9 cellular contexts compared by ENCODE assay signal in the genomic region with DNA sequence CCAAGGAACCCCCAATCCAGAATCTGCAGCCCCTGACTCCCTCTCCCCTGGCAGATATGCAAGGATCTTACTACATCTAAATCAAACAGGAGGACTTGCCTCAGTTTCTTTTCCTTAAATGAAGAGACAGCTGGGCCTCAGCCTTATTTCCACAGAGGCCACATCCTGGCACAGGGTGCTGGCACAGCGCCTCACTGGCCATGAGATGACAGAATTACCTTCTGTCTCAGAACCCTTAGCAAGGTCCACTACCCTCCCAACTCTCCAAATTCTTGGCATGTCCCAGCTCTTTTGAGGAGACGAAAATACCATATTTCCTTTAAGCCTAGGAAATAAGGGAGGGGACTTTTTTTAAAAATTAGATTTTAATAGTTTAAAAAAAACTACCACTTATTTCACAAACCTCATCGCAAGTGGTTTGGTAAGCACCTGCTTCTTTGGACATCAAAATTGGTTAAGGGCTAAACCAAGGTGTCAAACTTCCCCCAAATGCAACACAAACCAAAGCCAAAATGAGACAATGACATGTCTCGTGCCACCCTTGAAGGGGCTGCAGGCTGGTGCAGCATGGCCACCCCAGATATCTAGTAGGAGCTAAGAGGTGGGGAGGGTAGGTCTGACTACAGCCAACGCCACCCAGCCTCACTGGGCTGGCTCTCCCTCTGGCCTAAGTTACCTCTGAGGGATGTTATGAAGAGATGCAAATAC. TPM values are rescaled to one million over a fixed set of nuclear protein-coding genes. Genes with fewer than 3 reads are reported as not detected.
A peak's percentile ranks its signal among the peaks of the same experiment; 100 is the strongest.
DNase-seq lines count a peak whose midpoint lies in the region; ATAC-seq, FAIRE-seq and TF ChIP-seq lines count a peak whose summit lies in the region.
"Had no signal": no experiment of that assay in that cellular context is flagged by ENCODE, and none has a peak within 500 bp of the region (broad histone marks: within the 10 kb centered on the region; RNA-seq: fewer than 3 reads in every experiment).

No MANE protein-coding gene starts in this region.

- WGBS in liver, result 83% methylated on average over 5 of the region's 5 CpGs
- 94% methylated on average over 5 of the region's 5 CpGs for WGBS in HepG2 (ENCODE audit: low lambda C conversion rate)

- BruUV-seq in HepG2 (replicated peaks; lab: Mats Ljungman, UMichigan), result no TSS peak

- H3K4me3 ChIP-seq in liver (ENCODE audit: low read depth in 1 of 3, low read length in 3 of 3), result no peak overlapping the region
- no peak overlapping the region for H3K4me3 ChIP-seq in HepG2 (replicated peaks in 1 of 3; ENCODE audit: insufficient read depth in 1 of 3, low read depth in 2 of 3, low read length in 3 of 3)
- no peak overlapping the region for H3K4me3 ChIP-seq in uterus

- DNase-seq in HepG2 (ENCODE audit: low spot score), result no peak
- no peak for DNase-seq in activated naive CD8-positive, alpha-beta T cell treated with anti-CD3 and anti-CD28 coated beads, Interleukin-2, amount 10 ng/mL, durations not matched to agents 7 days and 5 days
- DNase-seq in memory B cell (ENCODE audit: low spot score in 2 of 2), result no peak
- DNase-seq in uterus, result no peak
- no peak for DNase-seq in NCI-H1694 treated with DMSO at 0.1 percent for 48 hours (lab: John Stamatoyannopoulos, UW)
- DNase-seq: NCI-H1092 treated with DMSO at 0.1 percent for 48 hours had no signal

- TF ChIP-seq EP300 in HepG2 (IDR thresholded peaks at IDR 0.05; ENCODE audit: low read depth in 2 of 2, low read length in 2 of 2) (no peak), HepG2 (CRISPR knock-in tag; IDR thresholded peaks at IDR 0.05; ENCODE audit: borderline replicate concordance) (no peak)

- no peak overlapping the region for H2AFZ ChIP-seq in HepG2 (ENCODE audit: low read length)

- CTCF ChIA-PET in HepG2 (lab: Yijun Ruan, JAX; ENCODE audit: low intra/inter-chr PET ratio, low total read pairs), result no interaction called here

- in situ Hi-C loops in HepG2 (cut with HindIII; ENCODE audit: extremely low pct_ligation_motif_present, low pct_unique_long_range_greater_than_20kb), result no loop called here

- peaks cover 55% of the 10 kb centered on the region for H3K4me1 Mint-ChIP-seq in activated naive CD8-positive, alpha-beta T cell treated with anti-CD3 and anti-CD28 coated beads, Interleukin-2, amount 10 ng/mL, durations not matched to agents 7 days and 5 days
- H3K4me1 Mint-ChIP-seq in memory B cell, result peaks cover 66% of the 10 kb centered on the region

- H3K36me3 ChIP-seq in liver (ENCODE audit: control insufficient read depth in 4 of 4, insufficient read depth in 3 of 4, low read depth in 1 of 4, low read length in 3 of 4) (no peaks in the 10 kb centered on the region), HepG2 (replicated peaks in 1 of 2; ENCODE audit: control insufficient read depth in 1 of 2, insufficient read depth in 2 of 2, low read length in 2 of 2) (no peaks in the 10 kb centered on the region), uterus (no peaks in the 10 kb centered on the region)

- no peak for TF ChIP-seq CTCF in liver (IDR thresholded peaks at IDR 0.05; ENCODE audit: low read depth, low read length, missing input control)
- no peak for TF ChIP-seq CTCF in HepG2 (CRISPR knock-in tag; IDR thresholded peaks at IDR 0.05)
- no peak for TF ChIP-seq CTCF in uterus (IDR thresholded peaks at IDR 0.05)

- no peaks in the 10 kb centered on the region for H3K9me3 Mint-ChIP-seq in activated naive CD8-positive, alpha-beta T cell treated with anti-CD3 and anti-CD28 coated beads, Interleukin-2, amount 10 ng/mL, durations not matched to agents 7 days and 5 days
- no peaks in the 10 kb centered on the region for H3K9me3 Mint-ChIP-seq in memory B cell

- H3K36me3 Mint-ChIP-seq in activated naive CD8-positive, alpha-beta T cell treated with anti-CD3 and anti-CD28 coated beads, Interleukin-2, amount 10 ng/mL, durations not matched to agents 7 days and 5 days, result peaks cover 25% of the 10 kb centered on the region
- peaks cover 20% of the 10 kb centered on the region for H3K36me3 Mint-ChIP-seq in memory B cell

- intact Hi-C loops in HepG2 (cut with micrococcal nuclease; ENCODE audit: unreplicated experiment), result no loop called here
- intact Hi-C loops in uterus (cut with DNase I; ENCODE audit: low total_unique reads), result no loop called here

- TF ChIP-seq RAD21 in liver (IDR thresholded peaks at IDR 0.05) (no peak), HepG2 (CRISPR knock-in tag; IDR thresholded peaks at IDR 0.05) (no peak)

- no peak overlapping the region for H3K9ac ChIP-seq in liver (ENCODE audit: low read depth in 1 of 2, low read length in 2 of 2)
- no peak overlapping the region for H3K9ac ChIP-seq in HepG2 (ENCODE audit: insufficient read depth, low read depth, low read length)

- no peaks in the 10 kb centered on the region for H3K79me2 ChIP-seq in HepG2 (ENCODE audit: insufficient read depth, low read length)

- TF ChIP-seq POLR2A in HepG2 (IDR thresholded peaks at IDR 0.05; ENCODE audit: insufficient read depth in 1 of 2, low read depth in 2 of 2, low read length in 2 of 2), result no peak
- TF ChIP-seq POLR2A in uterus (IDR thresholded peaks at IDR 0.05), result no peak

- H3K9me3 ChIP-seq in liver (ENCODE audit: control insufficient read depth in 4 of 4, low read length in 3 of 4) (no peaks in the 10 kb centered on the region), HepG2 (ENCODE audit: low read length) (no peaks in the 10 kb centered on the region), uterus (no peaks in the 10 kb centered on the region)

- H4K20me1 ChIP-seq in HepG2 (ENCODE audit: insufficient read depth, low read length), result no peaks in the 10 kb centered on the region

- H3K27me3 ChIP-seq in liver (ENCODE audit: control insufficient read depth in 4 of 4, insufficient read depth in 4 of 4, low read length in 3 of 4) (no peaks in the 10 kb centered on the region), HepG2 (ENCODE audit: control insufficient read depth in 1 of 2, insufficient read depth in 2 of 2, low read length in 2 of 2) (no peaks in the 10 kb centered on the region), uterus (no peaks in the 10 kb centered on the region)

- no peak overlapping the region for H3K4me2 ChIP-seq in HepG2 (ENCODE audit: low read depth, low read length)

- H3K4me3 Mint-ChIP-seq in activated naive CD8-positive, alpha-beta T cell treated with anti-CD3 and anti-CD28 coated beads, Interleukin-2, amount 10 ng/mL, durations not matched to agents 7 days and 5 days, result peak overlapping the region; percentile 92
- peak overlapping the region; percentile 85 for H3K4me3 Mint-ChIP-seq in memory B cell

- no peaks in the 10 kb centered on the region for H3K27me3 Mint-ChIP-seq in activated naive CD8-positive, alpha-beta T cell treated with anti-CD3 and anti-CD28 coated beads, Interleukin-2, amount 10 ng/mL, durations not matched to agents 7 days and 5 days
- H3K27me3 Mint-ChIP-seq in memory B cell, result no peaks in the 10 kb centered on the region

- no peak for FAIRE-seq in HepG2 (lab: Jason Lieb, UNC)

- peaks cover 0 to 11% (median 6%) of the 10 kb centered on the region in 4 donors for H3K4me1 ChIP-seq in liver (ENCODE audit: control insufficient read depth in 4 of 4, insufficient read depth in 4 of 4, low read length in 3 of 4)
- H3K4me1 ChIP-seq in HepG2 (ENCODE audit: insufficient read depth, low read length), result peaks cover 21% of the 10 kb centered on the region
- H3K4me1 ChIP-seq in uterus, result peaks cover 13 to 25% of the 10 kb centered on the region in 2 donors

- POLR2A ChIA-PET in HepG2 (lab: Yijun Ruan, JAX), result no interaction called here
- POLR2A ChIA-PET in activated naive CD8-positive, alpha-beta T cell treated with anti-CD3 and anti-CD28 coated beads, Interleukin-2, amount 10 ng/mL, durations not matched to agents 7 days and 5 days (lab: Charles Lee), result interaction anchor here (1.0 to 5.7 kb wide), 6 partner anchors 9 to 80 kb away, joined by 4 to 68 read pairs (median 4); a partner anchor contains a TSS

- H3K27ac ChIP-seq in liver (ENCODE audit: low read depth in 1 of 2, low read length in 2 of 2), result peak overlapping the region; percentile 32
- no peak overlapping the region for H3K27ac ChIP-seq in HepG2 (ENCODE audit: extremely low read length, insufficient read depth, low read length)
- peak overlapping the region; percentile 93 to 98 for H3K27ac ChIP-seq in uterus

- ATAC-seq in HepG2 (no peak), memory B cell (ENCODE audit: low read depth) (no peak), HG03139 (IDR thresholded peaks at IDR 0.05; ENCODE audit: unreplicated experiment) (no peak), GM19467 (IDR thresholded peaks at IDR 0.05; ENCODE audit: unreplicated experiment) (no peak)
- no peak for ATAC-seq in activated naive CD8-positive, alpha-beta T cell treated with anti-CD3 and anti-CD28 coated beads, Interleukin-2, amount 10 ng/mL, durations not matched to agents 7 days and 5 days (ENCODE audit: low read depth)

- H3K27ac Mint-ChIP-seq in activated naive CD8-positive, alpha-beta T cell treated with anti-CD3 and anti-CD28 coated beads, Interleukin-2, amount 10 ng/mL, durations not matched to agents 7 days and 5 days, result peak overlapping the region; percentile 99
- peak overlapping the region; percentile 100 for H3K27ac Mint-ChIP-seq in memory B cell

RNA-seq across cellular contexts. Expression of a gene that starts 25.3 kb away (rescaled TPM):
- total RNA-seq in liver (10 to 100 TPM in 1 of 2 donors, 1 to 10 TPM in 1; 6.4 to 39.3 TPM), HepG2 (2016; rRNA removed; fragmentation: Illumina TruSeq; extraction: Trizol) (12.1 and 12.3 TPM in 2 replicates), uterus (10 to 100 TPM in 3 of 4 donors, 1 to 10 TPM in 1; 2.6 to 40.2 (median 19.5) TPM)
- polyA plus RNA-seq in liver (1 to 10 TPM; 4.5 to 4.6 TPM), HepG2 (2011; rRNA removed) (19.8 and 22.0 TPM in 2 replicates)
- 10.9 and 12.0 TPM in 2 replicates for total RNA-seq in HepG2 (2016; cell fraction: cytosol; rRNA removed; fragmentation: Illumina TruSeq; extraction: Trizol; ENCODE audit: low read depth)
- 9.9 and 12.6 TPM in 2 replicates for total RNA-seq in HepG2 (2016; cell fraction: insoluble cytoplasmic fraction; rRNA removed; fragmentation: Illumina TruSeq; extraction: Trizol)
- total RNA-seq in HepG2 (2016; cell fraction: membrane; rRNA removed; fragmentation: Illumina TruSeq; extraction: Trizol), result 21.3 and 21.9 TPM in 2 replicates
- total RNA-seq in HepG2 (2016; cell fraction: nucleus; rRNA removed; fragmentation: Illumina TruSeq; extraction: Trizol), result 8.1 and 8.9 TPM in 2 replicates
- polyA plus RNA-seq in HepG2 (2011; cell fraction: cytosol; rRNA removed), result 11.4 and 15.9 TPM in 2 replicates
- polyA plus RNA-seq in HepG2 (2011; cell fraction: nucleus; rRNA removed), result 17.2 and 20.5 TPM in 2 replicates
- 11.3 and 12.2 TPM in 2 replicates for polyA plus RNA-seq in HepG2 (2012)
- polyA plus RNA-seq in HepG2 (2016; cell fraction: cytosol; fragmentation: Illumina TruSeq; extraction: Trizol; ENCODE audit: low read depth), result 19.0 and 20.2 TPM in 2 replicates
- 19.2 and 23.6 TPM in 2 replicates for polyA plus RNA-seq in HepG2 (2016; cell fraction: insoluble cytoplasmic fraction; fragmentation: Illumina TruSeq; extraction: Trizol; ENCODE audit: low read depth)
- polyA plus RNA-seq in HepG2 (2016; cell fraction: membrane; fragmentation: Illumina TruSeq; extraction: Trizol; ENCODE audit: low read depth), result 28.9 and 33.3 TPM in 2 replicates
- polyA plus RNA-seq in HepG2 (2016; cell fraction: nucleus; fragmentation: Illumina TruSeq; extraction: Trizol; ENCODE audit: insufficient read depth, low read depth), result 20.1 and 22.1 TPM in 2 replicates
- 32.1 TPM in 1 of 2 replicates, not detected in the other for polyA minus RNA-seq in HepG2 (2011; rRNA and poly(A)+ RNA removed; ENCODE audit: low replicate concordance)
- 6.7 and 8.0 TPM in 2 replicates for polyA minus RNA-seq in HepG2 (2011; cell fraction: cytosol; rRNA and poly(A)+ RNA removed)
- polyA minus RNA-seq in HepG2 (2011; cell fraction: nucleus; rRNA and poly(A)+ RNA removed), result 7.9 and 8.7 TPM in 2 replicates
- total RNA-seq in activated naive CD8-positive, alpha-beta T cell treated with anti-CD3 and anti-CD28 coated beads, Interleukin-2, amount 10 ng/mL, durations not matched to agents 7 days and 5 days, result 10 to 100 TPM; 47.0 to 57.2 TPM

RNA-seq across cellular contexts. Expression of a gene that starts 30.8 kb away (rescaled TPM):
- total RNA-seq in liver (10 to 100 TPM; 29.8 to 90.1 TPM), HepG2 (2016; rRNA removed; fragmentation: Illumina TruSeq; extraction: Trizol) (67.0 and 113 TPM in 2 replicates), uterus (10 to 100 TPM; 23.6 to 49.1 (median 36.3) TPM)
- polyA plus RNA-seq in liver (10 to 100 TPM; 67.0 to 86.5 TPM), HepG2 (2011; rRNA removed) (83.6 and 99.6 TPM in 2 replicates)
- 128 and 146 TPM in 2 replicates for total RNA-seq in HepG2 (2016; cell fraction: cytosol; rRNA removed; fragmentation: Illumina TruSeq; extraction: Trizol; ENCODE audit: low read depth)
- 68.0 and 117 TPM in 2 replicates for total RNA-seq in HepG2 (2016; cell fraction: insoluble cytoplasmic fraction; rRNA removed; fragmentation: Illumina TruSeq; extraction: Trizol)
- total RNA-seq in HepG2 (2016; cell fraction: membrane; rRNA removed; fragmentation: Illumina TruSeq; extraction: Trizol), result 115 and 123 TPM in 2 replicates
- total RNA-seq in HepG2 (2016; cell fraction: nucleus; rRNA removed; fragmentation: Illumina TruSeq; extraction: Trizol), result 105 and 117 TPM in 2 replicates
- 70.6 and 97.9 TPM in 2 replicates for polyA plus RNA-seq in HepG2 (2011; cell fraction: cytosol; rRNA removed)
- polyA plus RNA-seq in HepG2 (2011; cell fraction: nucleus; rRNA removed), result 79.1 and 84.2 TPM in 2 replicates
- 60.8 and 61.5 TPM in 2 replicates for polyA plus RNA-seq in HepG2 (2012)
- 123 and 149 TPM in 2 replicates for polyA plus RNA-seq in HepG2 (2016; cell fraction: cytosol; fragmentation: Illumina TruSeq; extraction: Trizol; ENCODE audit: low read depth)
- 70.3 and 81.2 TPM in 2 replicates for polyA plus RNA-seq in HepG2 (2016; cell fraction: insoluble cytoplasmic fraction; fragmentation: Illumina TruSeq; extraction: Trizol; ENCODE audit: low read depth)
- 114 and 119 TPM in 2 replicates for polyA plus RNA-seq in HepG2 (2016; cell fraction: membrane; fragmentation: Illumina TruSeq; extraction: Trizol; ENCODE audit: low read depth)
- 186 and 193 TPM in 2 replicates for polyA plus RNA-seq in HepG2 (2016; cell fraction: nucleus; fragmentation: Illumina TruSeq; extraction: Trizol; ENCODE audit: insufficient read depth, low read depth)
- 81.3 and 114 TPM in 2 replicates for polyA minus RNA-seq in HepG2 (2011; rRNA and poly(A)+ RNA removed; ENCODE audit: low replicate concordance)
- polyA minus RNA-seq in HepG2 (2011; cell fraction: cytosol; rRNA and poly(A)+ RNA removed), result 27.6 and 41.2 TPM in 2 replicates
- 67.3 and 71.3 TPM in 2 replicates for polyA minus RNA-seq in HepG2 (2011; cell fraction: nucleus; rRNA and poly(A)+ RNA removed)
- 10 to 100 TPM; 45.9 to 48.5 TPM for total RNA-seq in activated naive CD8-positive, alpha-beta T cell treated with anti-CD3 and anti-CD28 coated beads, Interleukin-2, amount 10 ng/mL, durations not matched to agents 7 days and 5 days

RNA-seq across cellular contexts. Expression of a gene that starts 49.9 kb away (rescaled TPM):
- total RNA-seq in liver, result 10 to 100 TPM; 19.1 to 24.2 TPM
- polyA plus RNA-seq in liver, result 1 to 10 TPM; 6.1 to 6.2 TPM
- total RNA-seq in HepG2 (2016; rRNA removed; fragmentation: Illumina TruSeq; extraction: Trizol), result 39.2 and 43.8 TPM in 2 replicates
- 7.5 and 9.1 TPM in 2 replicates for total RNA-seq in HepG2 (2016; cell fraction: cytosol; rRNA removed; fragmentation: Illumina TruSeq; extraction: Trizol; ENCODE audit: low read depth)
- 38.8 and 41.1 TPM in 2 replicates for total RNA-seq in HepG2 (2016; cell fraction: insoluble cytoplasmic fraction; rRNA removed; fragmentation: Illumina TruSeq; extraction: Trizol)
- total RNA-seq in HepG2 (2016; cell fraction: membrane; rRNA removed; fragmentation: Illumina TruSeq; extraction: Trizol), result 14.7 and 17.3 TPM in 2 replicates
- total RNA-seq in HepG2 (2016; cell fraction: nucleus; rRNA removed; fragmentation: Illumina TruSeq; extraction: Trizol), result 47.4 and 58.4 TPM in 2 replicates
- 17.2 and 21.2 TPM in 2 replicates for polyA plus RNA-seq in HepG2 (2011; rRNA removed)
- 11.2 and 13.2 TPM in 2 replicates for polyA plus RNA-seq in HepG2 (2011; cell fraction: cytosol; rRNA removed)
- polyA plus RNA-seq in HepG2 (2011; cell fraction: nucleus; rRNA removed), result 21.2 and 24.5 TPM in 2 replicates
- 16.5 and 22.9 TPM in 2 replicates for polyA plus RNA-seq in HepG2 (2012)
- polyA plus RNA-seq in HepG2 (2016; cell fraction: cytosol; fragmentation: Illumina TruSeq; extraction: Trizol; ENCODE audit: low read depth), result 1.2 and 1.6 TPM in 2 replicates
- polyA plus RNA-seq in HepG2 (2016; cell fraction: insoluble cytoplasmic fraction; fragmentation: Illumina TruSeq; extraction: Trizol; ENCODE audit: low read depth), result 35.8 and 38.8 TPM in 2 replicates
- 5.3 and 5.7 TPM in 2 replicates for polyA plus RNA-seq in HepG2 (2016; cell fraction: membrane; fragmentation: Illumina TruSeq; extraction: Trizol; ENCODE audit: low read depth)
- 32.7 and 33.9 TPM in 2 replicates for polyA plus RNA-seq in HepG2 (2016; cell fraction: nucleus; fragmentation: Illumina TruSeq; extraction: Trizol; ENCODE audit: insufficient read depth, low read depth)
- polyA minus RNA-seq in HepG2 (2011; rRNA and poly(A)+ RNA removed; ENCODE audit: low replicate concordance), result 35.4 and 40.6 TPM in 2 replicates
- polyA minus RNA-seq in HepG2 (2011; cell fraction: cytosol; rRNA and poly(A)+ RNA removed), result 20.4 and 21.7 TPM in 2 replicates
- 84.9 and 89.1 TPM in 2 replicates for polyA minus RNA-seq in HepG2 (2011; cell fraction: nucleus; rRNA and poly(A)+ RNA removed)
- total RNA-seq in activated naive CD8-positive, alpha-beta T cell treated with anti-CD3 and anti-CD28 coated beads, Interleukin-2, amount 10 ng/mL, durations not matched to agents 7 days and 5 days, result 10 to 100 TPM; 91.7 to 92.5 TPM
- 100 to 1,000 TPM in 1 of 4 donors, 10 to 100 TPM in 3; 16.8 to 117 (median 40.8) TPM for total RNA-seq in uterus
